In the genomic region with DNA sequence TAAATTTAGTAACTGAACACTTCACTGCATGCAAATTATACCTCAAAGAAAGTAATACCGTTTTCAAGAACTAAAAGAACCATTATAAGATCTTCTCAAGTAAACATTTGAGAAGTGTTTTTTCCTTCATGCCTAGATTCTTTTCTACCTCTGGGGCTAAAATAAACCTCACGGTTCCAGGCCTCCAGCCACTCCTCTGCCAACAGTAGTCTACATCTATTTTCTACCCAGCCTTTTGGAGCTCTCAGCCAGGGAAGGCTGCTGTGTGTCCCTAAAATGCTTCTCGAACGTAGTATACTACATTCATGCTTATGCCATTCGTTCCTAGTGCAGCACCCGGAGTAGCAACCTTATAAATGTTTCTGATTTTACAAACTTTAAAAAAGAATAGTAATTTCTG, we compare ENCODE assay signal across 36 cellular contexts.
"Had no signal": no experiment of that assay in that cellular context is flagged by ENCODE, and none has a peak within 500 bp of the region (broad histone marks: within the 10 kb centered on the region; RNA-seq: fewer than 3 reads in every experiment).

No MANE protein-coding gene starts in this region.

- H3K9me3 Mint-ChIP-seq: activated CD4-positive, alpha-beta T cell treated with anti-CD3 and anti-CD28 coated beads, Interleukin-2, amount 10 ng/mL, durations not matched to agents 24 days and 14 days; activated CD8-positive, alpha-beta T cell treated with anti-CD3 and anti-CD28 coated beads for 36 hours; activated T-helper 17 cell treated with anti-CD3 and anti-CD28 coated beads, Interleukin-2, amount 50 U/mL, for 72 hours had no signal

- H3K4me3 Mint-ChIP-seq: activated CD4-positive, alpha-beta T cell treated with anti-CD3 and anti-CD28 coated beads, Interleukin-2, amount 10 ng/mL, durations not matched to agents 24 days and 14 days; activated CD8-positive, alpha-beta T cell treated with anti-CD3 and anti-CD28 coated beads for 36 hours; activated naive CD8-positive, alpha-beta T cell treated with anti-CD3 and anti-CD28 coated beads for 36 hours; activated T-cell treated with anti-CD3 and anti-CD28 coated beads, Interleukin-2, amount 50 U/mL, for 72 hours; activated T-helper 17 cell treated with anti-CD3 and anti-CD28 coated beads, Interleukin-2, amount 50 U/mL, for 72 hours had no signal

- H3K36me3 ChIP-seq: brain microvascular endothelial cell, MG63, Peyer's patch had no signal

- ATAC-seq: activated CD8-positive, alpha-beta T cell treated with anti-CD3 and anti-CD28 coated beads for 36 hours; activated T-cell treated with anti-CD3 and anti-CD28 coated beads, Interleukin-2, amount 50 U/mL, for 72 hours; activated T-helper 17 cell treated with anti-CD3 and anti-CD28 coated beads, Interleukin-2, amount 50 U/mL, for 72 hours; PC-3 had no signal

- H3K9me3 ChIP-seq: MG63, Peyer's patch had no signal

- H3K4me1 Mint-ChIP-seq: activated CD4-positive, alpha-beta T cell treated with anti-CD3 and anti-CD28 coated beads, Interleukin-2, amount 10 ng/mL, durations not matched to agents 24 days and 14 days; activated naive CD8-positive, alpha-beta T cell treated with anti-CD3 and anti-CD28 coated beads for 36 hours; activated T-helper 17 cell treated with anti-CD3 and anti-CD28 coated beads, Interleukin-2, amount 50 U/mL, for 72 hours had no signal

- H3K4me1 ChIP-seq: Peyer's patch had no signal

- H3K27me3 Mint-ChIP-seq: activated CD4-positive, alpha-beta T cell treated with anti-CD3 and anti-CD28 coated beads, Interleukin-2, amount 10 ng/mL, durations not matched to agents 24 days and 14 days; activated CD8-positive, alpha-beta T cell treated with anti-CD3 and anti-CD28 coated beads for 36 hours; activated T-helper 17 cell treated with anti-CD3 and anti-CD28 coated beads, Interleukin-2, amount 50 U/mL, for 72 hours had no signal

- H3K27ac ChIP-seq: brain microvascular endothelial cell, Peyer's patch, VCaP had no signal

- H3K4me3 ChIP-seq: MG63, Peyer's patch had no signal

- H3K27me3 ChIP-seq: brain microvascular endothelial cell, MG63, Peyer's patch had no signal

- DNase-seq: activated CD4-positive, alpha-beta T cell treated with anti-CD3 and anti-CD28 coated beads for 1 hour; activated CD4-positive, alpha-beta T cell treated with anti-CD3 and anti-CD28 coated beads, Interleukin-2, amount 10 ng/mL, durations not matched to agents 24 days and 14 days; activated CD4-positive, alpha-beta T cell treated with anti-CD3 and anti-CD28 coated beads, Interleukin-2, amount 50 U/mL, for 4 hours; activated CD4-positive, CD25-positive, alpha-beta regulatory T cell; activated CD8-positive, alpha-beta T cell treated with anti-CD3 and anti-CD28 coated beads for 36 hours; activated effector memory CD4-positive, alpha-beta T cell treated with anti-CD3 and anti-CD28 coated beads, Interleukin-2, amount 50 U/mL, for 16 hours; activated naive CD4-positive, alpha-beta T cell; activated naive CD4-positive, alpha-beta T cell treated with anti-CD3 and anti-CD28 coated beads, Interleukin-2, amount 50 U/mL, for 16 hours; activated naive CD8-positive, alpha-beta T cell treated with anti-CD3 and anti-CD28 coated beads for 36 hours; activated T-cell treated with anti-CD3 and anti-CD28 coated beads, Interleukin-2, amount 50 U/mL, for 1 hour; activated T-cell treated with anti-CD3 and anti-CD28 coated beads, Interleukin-2, amount 50 U/mL, for 72 hours; amniotic stem cell; aorta; brain microvascular endothelial cell; Kasumi-1; KG1; MG63; NCI-H1048; NCI-H1105 treated with DMSO at 0.1 percent for 48 hours; NCI-H1436; NCI-H1694; NCI-H1930; NCI-H2081 treated with DMSO at 0.1 percent for 48 hours; NCI-H226; NCI-H446 treated with DMSO at 0.1 percent for 48 hours; NCI-H524; NCI-H69; PC-3; Peyer's patch; RPMI8226; SW 1271; T-helper 1 cell; T-helper 2 cell; T-helper 9 cell had no signal

- H3K36me3 Mint-ChIP-seq: activated naive CD8-positive, alpha-beta T cell treated with anti-CD3 and anti-CD28 coated beads for 36 hours had no signal

- H3K27ac Mint-ChIP-seq: activated CD4-positive, alpha-beta T cell treated with anti-CD3 and anti-CD28 coated beads, Interleukin-2, amount 10 ng/mL, durations not matched to agents 24 days and 14 days; activated CD8-positive, alpha-beta T cell treated with anti-CD3 and anti-CD28 coated beads for 36 hours; activated naive CD8-positive, alpha-beta T cell treated with anti-CD3 and anti-CD28 coated beads for 36 hours; activated T-cell treated with anti-CD3 and anti-CD28 coated beads, Interleukin-2, amount 50 U/mL, for 72 hours; activated T-helper 17 cell treated with anti-CD3 and anti-CD28 coated beads, Interleukin-2, amount 50 U/mL, for 72 hours had no signal
